26 cellular contexts compared by ENCODE assay signal in the genomic region with DNA sequence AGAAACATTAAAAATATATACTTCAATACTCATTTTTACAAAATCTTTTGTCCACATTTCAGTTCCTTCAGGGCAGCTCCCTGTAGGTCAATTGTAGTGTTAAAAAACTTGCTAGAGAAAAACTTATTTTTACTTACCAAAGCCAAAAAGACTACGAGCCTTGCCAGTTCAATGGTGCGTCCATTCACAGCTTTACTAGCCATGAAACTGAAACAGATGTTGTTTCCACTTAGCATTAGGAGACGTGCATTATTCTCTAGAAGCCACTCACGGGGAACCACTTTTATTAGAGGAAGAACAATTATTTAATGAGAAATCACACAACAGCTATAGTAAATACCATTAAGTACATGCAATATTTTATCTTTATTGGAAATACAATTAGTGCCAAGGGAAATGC. TPM values are rescaled to one million over a fixed set of nuclear protein-coding genes. Genes with fewer than 3 reads are reported as not detected.
DNase-seq lines count a peak whose midpoint lies in the region; ATAC-seq and TF ChIP-seq lines count a peak whose summit lies in the region.
"Had no signal": no experiment of that assay in that cellular context is flagged by ENCODE, and none has a peak within 500 bp of the region (broad histone marks: within the 10 kb centered on the region; RNA-seq: fewer than 3 reads in every experiment).

No MANE protein-coding gene starts in this region.

- H3K27me3 ChIP-seq in SU-DHL-6 (ENCODE audit: low read length): no peaks in the 10 kb centered on the region
- H3K27me3 ChIP-seq in tibial artery: no peaks in the 10 kb centered on the region
- H3K27me3 ChIP-seq: BE2C, SJCRH30 had no signal

- peaks cover 0 to 18% (median 3%) of the 10 kb centered on the region in 4 donors for H3K4me1 ChIP-seq in tibial artery
- H3K4me1 ChIP-seq: BE2C, SJCRH30 had no signal

- in situ Hi-C loops in G401 (cut with HindIII; ENCODE audit: low sequenced_read_pairs): no loop called here

- H3K36me3 ChIP-seq in SU-DHL-6 (ENCODE audit: low read length) (no peaks in the 10 kb centered on the region), tibial artery (no peaks in the 10 kb centered on the region)
- H3K36me3 ChIP-seq: BE2C, MG63, SJCRH30, WERI-Rb-1 had no signal

- H3K4me3 ChIP-seq in SU-DHL-6 (ENCODE audit: insufficient read depth, low read length, poor library complexity, severe bottlenecking) (no peak overlapping the region), tibial artery (no peak overlapping the region)
- H3K4me3 ChIP-seq: MG63, SJCRH30 had no signal

- no peak for TF ChIP-seq CTCF in SU-DHL-6 (IDR thresholded peaks at IDR 0.05; ENCODE audit: insufficient read depth, low read length, poor library complexity, severe bottlenecking)
- TF ChIP-seq CTCF in tibial artery (IDR thresholded peaks at IDR 0.05): no peak

- no peak for ATAC-seq in GM19467 (IDR thresholded peaks at IDR 0.05; ENCODE audit: unreplicated experiment)
- ATAC-seq: PC-3 had no signal

- peaks cover 3% of the 10 kb centered on the region for H3F3A ChIP-seq in SU-DHL-6 (ENCODE audit: insufficient read depth)

- H3K4me2 ChIP-seq in SU-DHL-6 (ENCODE audit: low read depth, low read length, poor library complexity, severe bottlenecking): peak overlapping the region; percentile 11

- no peaks in the 10 kb centered on the region for H3K9me2 ChIP-seq in SU-DHL-6 (replicated peaks; ENCODE audit: insufficient read depth, low read length)

- intact Hi-C loops in tibial artery (cut with DNase I; ENCODE audit: low total_unique reads): no loop called here

- H3K9me3 ChIP-seq in SU-DHL-6 (ENCODE audit: insufficient read depth, low read length) (no peaks in the 10 kb centered on the region), tibial artery (no peaks in the 10 kb centered on the region)
- H3K9me3 ChIP-seq: BE2C, MG63, SJCRH30 had no signal

- H4K20me1 ChIP-seq in SU-DHL-6 (ENCODE audit: low read depth, low read length): no peaks in the 10 kb centered on the region

- DNase-seq in DMS 273 (lab: John Stamatoyannopoulos, UW; ENCODE audit: unreplicated experiment): peak; percentile 48
- DNase-seq in DMS 273 treated with DMSO at 0.1 percent for 48 hours (lab: John Stamatoyannopoulos, UW): no peak
- peak; percentile 66 for DNase-seq in NAMALWA (ENCODE audit: low spot score)
- DNase-seq in tibial artery: no peak
- no peak for DNase-seq in G401 (ENCODE audit: low spot score)
- DNase-seq in effector CD4-positive, alpha-beta T cell: no peak
- DNase-seq: activated CD4-positive, alpha-beta memory T cell treated with anti-CD3 and anti-CD28 coated beads for 36 hours; activated naive CD4-positive, alpha-beta T cell treated with Interleukin-2 at 50 U/mL for 16 hours; activated T-cell treated with anti-CD3 and anti-CD28 coated beads for 4 hours; anterior cingulate cortex; BE2C; HCEC 1CT; MG63; NCI-H2081; PC-3; SJCRH30; stimulated activated CD4-positive, alpha-beta T cell treated with anti-CD3 and anti-CD28 coated beads, Interleukin-2, amount 100 ng/mL, for 24 hours; trophoblast cell; WERI-Rb-1 had no signal

- H3K9ac ChIP-seq in SU-DHL-6 (ENCODE audit: low read length): no peak overlapping the region

- peak overlapping the region; percentile 46 for H2AFZ ChIP-seq in SU-DHL-6 (ENCODE audit: low read depth, low read length, severe bottlenecking)

- no peak overlapping the region for H3K27ac ChIP-seq in SU-DHL-6 (ENCODE audit: low read depth, low read length)
- H3K27ac ChIP-seq in tibial artery: peak overlapping the region; percentile 21 to 52
- H3K27ac ChIP-seq: 22Rv1, SJCRH30, WERI-Rb-1 had no signal

- no peaks in the 10 kb centered on the region for H3K79me2 ChIP-seq in SU-DHL-6 (ENCODE audit: insufficient read depth, low read length)

RNA-seq across cellular contexts. Expression of a gene that starts 24.6 kb away (rescaled TPM):
- total RNA-seq in G401 (2014; rRNA removed; shearing (Covaris generic)): not detected in 2 replicates
- total RNA-seq: activated CD4-positive, alpha-beta memory T cell treated with anti-CD3 and anti-CD28 coated beads for 36 hours; mesenteric fat pad; PC-3; posterior vena cava; SJCRH30; skeletal muscle tissue; T-helper 2 cell treated with Interferon-gamma antibody and Interleukin-4, amounts not matched to agents 100 ng/mL and 5 ng/mL, for 36 hours had no signal

Comparison
In these comparisons a context has a peak if more than half of its experiments do, and no peak if none do; other contexts are left out.
1. DNase-seq: peak in DMS 273 (single experiment) and NAMALWA (single experiment); none in DMS 273 treated with DMSO at 0.1 percent for 48 hours (single experiment), tibial artery (0 of 2), G401 (single experiment) and effector CD4-positive, alpha-beta T cell (single experiment).